Comparison of ENCODE assay signal across 9 cellular contexts in the genomic region with DNA sequence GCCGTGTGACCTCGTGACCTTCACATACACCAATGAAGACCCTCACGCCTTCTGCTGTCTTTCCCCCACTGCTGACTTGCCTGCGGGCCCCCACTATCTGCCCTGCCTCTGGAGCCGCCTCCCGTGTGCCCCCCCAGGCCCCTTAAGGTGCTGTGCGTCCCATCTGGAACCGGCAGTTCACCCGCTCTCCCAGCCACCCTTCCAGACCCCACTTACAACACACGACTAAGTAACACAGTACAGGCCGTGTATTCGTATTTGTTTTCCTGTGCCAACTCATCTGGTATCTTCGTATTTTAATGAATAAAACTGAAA. TPM values are rescaled to one million over a fixed set of nuclear protein-coding genes. Genes with fewer than 3 reads are reported as not detected.
DNase-seq lines count a peak whose midpoint lies in the region; ATAC-seq, FAIRE-seq and TF ChIP-seq lines count a peak whose summit lies in the region.
"Had no signal": no experiment of that assay in that cellular context is flagged by ENCODE, and none has a peak within 500 bp of the region (broad histone marks: within the 10 kb centered on the region; RNA-seq: fewer than 3 reads in every experiment).

No MANE protein-coding gene starts in this region.

- no peak overlapping the region for H2AFZ ChIP-seq in keratinocyte (ENCODE audit: control insufficient read depth, low read length)

- H3K36me3 ChIP-seq in RWPE2 (ENCODE audit: low read depth) (peaks cover 44% of the 10 kb centered on the region), keratinocyte (ENCODE audit: control insufficient read depth in 2 of 2, extremely low read depth in 1 of 2, insufficient read depth in 2 of 2, low read length in 2 of 2) (peaks cover 21 to 29% of the 10 kb centered on the region in 2 experiments)

- intact Hi-C loops in Right ventricle myocardium inferior (cut with DNase I), result no loop called here
- intact Hi-C loops in left ventricle myocardium superior (cut with micrococcal nuclease), result no loop called here

- no peak overlapping the region for H3K9ac ChIP-seq in keratinocyte (ENCODE audit: control insufficient read depth, extremely low read depth, insufficient read depth, low read length)

- no peaks in the 10 kb centered on the region for H4K20me1 ChIP-seq in keratinocyte (ENCODE audit: control insufficient read depth, extremely low read depth, insufficient read depth, low read length)

- no peak for TF ChIP-seq CTCF in RWPE2 (IDR thresholded peaks at IDR 0.05; ENCODE audit: poor library complexity, severe bottlenecking)
- TF ChIP-seq CTCF in keratinocyte (optimal IDR thresholded peaks at IDR 0.05 in 1 of 3, IDR thresholded peaks at IDR 0.05 in 1 of 3, conservative IDR thresholded peaks at IDR 0.05 in 1 of 3; ENCODE audit: extremely low read depth in 1 of 3, insufficient read depth in 2 of 3, low read length in 3 of 3), result no peak

- peak overlapping the region; percentile 88 for H3K4me2 ChIP-seq in keratinocyte (ENCODE audit: control insufficient read depth, extremely low read depth, insufficient read depth, low read depth, low read length)

- H3K9me3 ChIP-seq in RWPE2 (ENCODE audit: severe bottlenecking) (no peaks in the 10 kb centered on the region), keratinocyte (ENCODE audit: control insufficient read depth, low read depth, low read length) (peaks cover 1% of the 10 kb centered on the region)

- H3K4me3 ChIP-seq in RWPE2 (ENCODE audit: severe bottlenecking) (no peak overlapping the region), keratinocyte (ENCODE audit: control insufficient read depth in 2 of 3, extremely low read depth in 1 of 3, insufficient read depth in 2 of 3, low read depth in 1 of 3, low read length in 3 of 3) (peak overlapping the region in 1 of 3 experiments; percentile 17)

- no peaks in the 10 kb centered on the region for H3K9me1 ChIP-seq in keratinocyte (ENCODE audit: control insufficient read depth, extremely low read depth, insufficient read depth, low read length)

- H3K27me3 ChIP-seq in RWPE2 (ENCODE audit: insufficient read depth, poor library complexity, severe bottlenecking) (no peaks in the 10 kb centered on the region), keratinocyte (ENCODE audit: control insufficient read depth, extremely low read depth, insufficient read depth, low read length) (no peaks in the 10 kb centered on the region)

- dilution Hi-C loops in keratinocyte (cut with MboI; ENCODE audit: extremely low pct_ligation_motif_present, low sequenced_read_pairs), result no loop called here

- ATAC-seq in Right ventricle myocardium inferior (peak; percentile 7), left ventricle myocardium superior (no peak), RWPE2 (ENCODE audit: low read depth) (peak; percentile 4; the same call in 1 of the 3 replicates), HG03460 (IDR thresholded peaks at IDR 0.05; ENCODE audit: unreplicated experiment) (no peak)

- FAIRE-seq in keratinocyte (lab: Jason Lieb, UNC) (no peak), urothelium cell line (lab: Jason Lieb, UNC) (peak; percentile 48)

- H3K27ac ChIP-seq in RWPE2 (ENCODE audit: poor library complexity, severe bottlenecking) (peak overlapping the region; percentile 88), keratinocyte (ENCODE audit: control insufficient read depth, insufficient read depth, low read length) (peak overlapping the region; percentile 34)

- peaks cover 21% of the 10 kb centered on the region for H3K4me1 ChIP-seq in RWPE2 (ENCODE audit: insufficient read depth, poor library complexity, severe bottlenecking)
- H3K4me1 ChIP-seq in keratinocyte (ENCODE audit: control insufficient read depth, extremely low read depth, insufficient read depth, low read length), result peaks cover 19% of the 10 kb centered on the region

- H3K79me2 ChIP-seq in keratinocyte (ENCODE audit: control insufficient read depth, insufficient read depth, low read length), result no peaks in the 10 kb centered on the region

- DNase-seq in Right ventricle myocardium inferior (ENCODE audit: missing footprints) (no peak), left ventricle myocardium superior (no peak), RWPE2 (ENCODE audit: low spot score) (no peak), keratinocyte (ENCODE audit: low read depth, low spot score) (no peak), urothelium cell line (ENCODE audit: low spot score) (no peak), AG08395 (ENCODE audit: low spot score) (no peak), OCI-M1 (lab: John Stamatoyannopoulos, UW) (no peak)

RNA-seq across cellular contexts. Expression of a gene that starts 21.7 kb away (rescaled TPM):
- total RNA-seq in Right ventricle myocardium inferior (not detected), left ventricle myocardium superior (not detected)
- polyA plus RNA-seq in keratinocyte, result not detected in 3 replicates
- not detected for polyA plus RNA-seq in keratinocyte (2011; ENCODE audit: low read depth)
- polyA plus RNA-seq in keratinocyte (2011; cell fraction: cytosol; rRNA removed), result not detected in 2 replicates
- not detected in 2 replicates for polyA plus RNA-seq in keratinocyte (2011; cell fraction: nucleus; rRNA removed)
- polyA plus RNA-seq in keratinocyte (2012; ENCODE audit: low replicate concordance), result not detected in 2 replicates
- polyA minus RNA-seq in keratinocyte, result not detected in 3 replicates
- polyA minus RNA-seq in keratinocyte (2011; cell fraction: cytosol; rRNA and poly(A)+ RNA removed), result not detected
- polyA minus RNA-seq in keratinocyte (2011; cell fraction: nucleus; rRNA and poly(A)+ RNA removed), result not detected in 2 replicates
- total RNA-seq: fibroblast of lung had no signal
- polyA plus RNA-seq: fibroblast of lung had no signal

RNA-seq across cellular contexts. Expression of a gene that starts 28.4 kb away (rescaled TPM):
- total RNA-seq in Right ventricle myocardium inferior (33.3 TPM), left ventricle myocardium superior (31.5 TPM)
- polyA plus RNA-seq in keratinocyte, result 142 to 158 TPM (median 146 TPM) in 3 replicates
- polyA plus RNA-seq in keratinocyte (2011; ENCODE audit: low read depth), result 163 TPM
- 118 and 136 TPM in 2 replicates for polyA plus RNA-seq in keratinocyte (2011; cell fraction: cytosol; rRNA removed)
- polyA plus RNA-seq in keratinocyte (2011; cell fraction: nucleus; rRNA removed), result 142 and 157 TPM in 2 replicates
- polyA plus RNA-seq in keratinocyte (2012; ENCODE audit: low replicate concordance), result 87.9 and 94.1 TPM in 2 replicates
- polyA minus RNA-seq in keratinocyte, result 204 to 272 TPM (median 226 TPM) in 3 replicates
- polyA minus RNA-seq in keratinocyte (2011; cell fraction: cytosol; rRNA and poly(A)+ RNA removed), result 218 TPM
- polyA minus RNA-seq in keratinocyte (2011; cell fraction: nucleus; rRNA and poly(A)+ RNA removed), result 118 and 125 TPM in 2 replicates

Comparison
In these comparisons a context has a peak if more than half of its experiments do, and no peak if none do; other contexts are left out.
1. ATAC-seq: peak in Right ventricle myocardium inferior (single experiment) and RWPE2 (single experiment); none in left ventricle myocardium superior (single experiment) and HG03460 (single experiment).